Comparison of ENCODE assay signal across 9 cellular contexts in genomic region chr3:138578141-138578540, GRCh38. TPM values are rescaled to one million over a fixed set of nuclear protein-coding genes. Genes with fewer than 3 reads are reported as not detected.
DNase-seq lines count a peak whose midpoint lies in the region; ATAC-seq lines count a peak whose summit lies in the region.
"Had no signal": no experiment of that assay in that cellular context is flagged by ENCODE, and none has a peak within 500 bp of the region (broad histone marks: within the 10 kb centered on the region; RNA-seq: fewer than 3 reads in every experiment).

No MANE protein-coding gene starts in this region.

- no peaks in the 10 kb centered on the region for H3K27me3 Mint-ChIP-seq in activated CD4-positive, alpha-beta T cell treated with anti-CD3 and anti-CD28 coated beads, Interleukin-2, amount 10 ng/mL, durations not matched to agents 24 days and 14 days
- peaks cover 28 to 29% of the 10 kb centered on the region in 2 donors for H3K27me3 Mint-ChIP-seq in stimulated activated naive B cell treated with anti-CD40 and anti-IgM and Interleukin-4, amounts not matched to agents 10 μg/mL and 1 μg/mL and 100 μg/mL, for 72 hours

- peak overlapping the region; percentile 39 for H3K4me3 Mint-ChIP-seq in activated CD4-positive, alpha-beta T cell treated with anti-CD3 and anti-CD28 coated beads, Interleukin-2, amount 10 ng/mL, durations not matched to agents 24 days and 14 days
- peak overlapping the region in 1 of 2 donors; percentile 1 for H3K4me3 Mint-ChIP-seq in stimulated activated naive B cell treated with anti-CD40 and anti-IgM and Interleukin-4, amounts not matched to agents 10 μg/mL and 1 μg/mL and 100 μg/mL, for 72 hours

- H3K27ac Mint-ChIP-seq in activated CD4-positive, alpha-beta T cell treated with anti-CD3 and anti-CD28 coated beads, Interleukin-2, amount 10 ng/mL, durations not matched to agents 24 days and 14 days, result no peak overlapping the region
- no peak overlapping the region for H3K27ac Mint-ChIP-seq in stimulated activated naive B cell treated with anti-CD40 and anti-IgM and Interleukin-4, amounts not matched to agents 10 μg/mL and 1 μg/mL and 100 μg/mL, for 72 hours

- no peaks in the 10 kb centered on the region for H4K20me1 ChIP-seq in Karpas-422 (ENCODE audit: insufficient read depth, low read depth, low read length)

- no peaks in the 10 kb centered on the region for H3K36me3 ChIP-seq in Karpas-422 (ENCODE audit: insufficient read depth, low read length)

- H2AFZ ChIP-seq in Karpas-422 (ENCODE audit: low read length), result no peak overlapping the region

- H3K9me3 ChIP-seq in Karpas-422 (ENCODE audit: low read length), result no peaks in the 10 kb centered on the region

- peak; percentile 73 for ATAC-seq in HG02623 (IDR thresholded peaks at IDR 0.05; ENCODE audit: unreplicated experiment)
- ATAC-seq in stimulated activated naive B cell treated with anti-CD40 and anti-IgM and Interleukin-4, amounts not matched to agents 10 μg/mL and 1 μg/mL and 100 μg/mL, for 72 hours (replicated peaks), result peak; percentile 97 to 98

- H3K4me1 ChIP-seq in Karpas-422 (ENCODE audit: low read length), result peaks cover 24% of the 10 kb centered on the region

- peaks cover 23% of the 10 kb centered on the region for H3K4me1 Mint-ChIP-seq in activated CD4-positive, alpha-beta T cell treated with anti-CD3 and anti-CD28 coated beads, Interleukin-2, amount 10 ng/mL, durations not matched to agents 24 days and 14 days
- H3K4me1 Mint-ChIP-seq in stimulated activated naive B cell treated with anti-CD40 and anti-IgM and Interleukin-4, amounts not matched to agents 10 μg/mL and 1 μg/mL and 100 μg/mL, for 72 hours, result peaks cover 15 to 34% of the 10 kb centered on the region in 2 donors

- no peak overlapping the region for H3K4me3 ChIP-seq in Karpas-422 (ENCODE audit: low read length)

- peaks cover 12% of the 10 kb centered on the region for H3K9me3 Mint-ChIP-seq in activated CD4-positive, alpha-beta T cell treated with anti-CD3 and anti-CD28 coated beads, Interleukin-2, amount 10 ng/mL, durations not matched to agents 24 days and 14 days
- peaks cover under 1 to 9% of the 10 kb centered on the region in 2 donors for H3K9me3 Mint-ChIP-seq in stimulated activated naive B cell treated with anti-CD40 and anti-IgM and Interleukin-4, amounts not matched to agents 10 μg/mL and 1 μg/mL and 100 μg/mL, for 72 hours

- H3K27ac ChIP-seq in Karpas-422 (ENCODE audit: low read length), result no peak overlapping the region

- DNase-seq in activated CD4-positive, alpha-beta T cell treated with anti-CD3 and anti-CD28 coated beads, Interleukin-2, amount 10 ng/mL, durations not matched to agents 24 days and 14 days, result no peak
- no peak for DNase-seq in activated CD4-positive, alpha-beta T cell treated with anti-CD3 and anti-CD28 coated beads for 4 hours
- DNase-seq in Karpas-422, result peak; percentile 79
- peak; percentile 9 for DNase-seq in stimulated activated naive B cell treated with anti-CD40 and anti-IgM and Interleukin-4, amounts not matched to agents 10 μg/mL and 1 μg/mL and 100 μg/mL, for 72 hours
- no peak for DNase-seq in NK-92 treated with Interleukin-12 subunit alpha and Interleukin-12 subunit beta, amount 100 ng/mL, for 24 hours (lab: John Stamatoyannopoulos, UW)
- DNase-seq in dermis blood vessel endothelial cell, result no peak
- DNase-seq in cerebellar nuclear complex (lab: John Stamatoyannopoulos, UW), result no peak
- DNase-seq: NCI-H1092 had no signal

- H3K4me2 ChIP-seq in Karpas-422 (ENCODE audit: low read depth, low read length, poor library complexity, severe bottlenecking), result peak overlapping the region; percentile 33

- no peaks in the 10 kb centered on the region for H3K27me3 ChIP-seq in Karpas-422 (ENCODE audit: low read length)

- no peak overlapping the region for H3K9ac ChIP-seq in Karpas-422 (ENCODE audit: low read length)

- H3K9me2 ChIP-seq in Karpas-422 (replicated peaks; ENCODE audit: insufficient read depth, low read length), result no peaks in the 10 kb centered on the region

- intact Hi-C loops in activated CD4-positive, alpha-beta T cell treated with anti-CD3 and anti-CD28 coated beads, Interleukin-2, amount 10 ng/mL, durations not matched to agents 24 days and 14 days (cut with micrococcal nuclease), result no loop called here

- H3K36me3 Mint-ChIP-seq in activated CD4-positive, alpha-beta T cell treated with anti-CD3 and anti-CD28 coated beads, Interleukin-2, amount 10 ng/mL, durations not matched to agents 24 days and 14 days (ENCODE audit: low read depth), result peaks cover 14% of the 10 kb centered on the region
- H3K36me3 Mint-ChIP-seq in stimulated activated naive B cell treated with anti-CD40 and anti-IgM and Interleukin-4, amounts not matched to agents 10 μg/mL and 1 μg/mL and 100 μg/mL, for 72 hours, result peaks cover 16 to 22% of the 10 kb centered on the region in 2 donors

- H3K79me2 ChIP-seq in Karpas-422 (ENCODE audit: low read length), result peaks cover 21% of the 10 kb centered on the region

RNA-seq across cellular contexts. Expression of gene CEP70, which starts 15.9 kb away (rescaled TPM):
- 3.7 and 4.8 TPM in 2 replicates for total RNA-seq in activated CD4-positive, alpha-beta T cell treated with anti-CD3 and anti-CD28 coated beads, Interleukin-2, amount 10 ng/mL, durations not matched to agents 24 days and 14 days
- total RNA-seq in Karpas-422 (2014; rRNA removed; shearing (Covaris generic); ENCODE audit: low replicate concordance), result 16.6 and 43.9 TPM in 2 replicates
- 16.9 and 18.0 TPM in 2 replicates for total RNA-seq in dermis blood vessel endothelial cell

RNA-seq across cellular contexts. Expression of gene FAIM, which starts 30.4 kb away (rescaled TPM):
- total RNA-seq in activated CD4-positive, alpha-beta T cell treated with anti-CD3 and anti-CD28 coated beads, Interleukin-2, amount 10 ng/mL, durations not matched to agents 24 days and 14 days, result 1.7 and 2.4 TPM in 2 replicates
- total RNA-seq in Karpas-422 (2014; rRNA removed; shearing (Covaris generic); ENCODE audit: low replicate concordance), result 39.2 and 58.0 TPM in 2 replicates
- total RNA-seq in dermis blood vessel endothelial cell, result 5.6 and 12.1 TPM in 2 replicates

Comparison
In these comparisons a context has a peak if more than half of its experiments do, and no peak if none do; other contexts are left out.
1. DNase-seq: peak in Karpas-422 (single experiment) and stimulated activated naive B cell treated with anti-CD40 and anti-IgM and Interleukin-4, amounts not matched to agents 10 μg/mL and 1 μg/mL and 100 μg/mL, for 72 hours (single experiment); none in activated CD4-positive, alpha-beta T cell treated with anti-CD3 and anti-CD28 coated beads, Interleukin-2, amount 10 ng/mL, durations not matched to agents 24 days and 14 days (single experiment), activated CD4-positive, alpha-beta T cell treated with anti-CD3 and anti-CD28 coated beads for 4 hours (0 of 2), NK-92 treated with Interleukin-12 subunit alpha and Interleukin-12 subunit beta, amount 100 ng/mL, for 24 hours (single experiment), dermis blood vessel endothelial cell (single experiment) and cerebellar nuclear complex (0 of 2).